1 cellular context compared by ENCODE assay signal in genomic region chr11:62880803-62881578, GRCh38.
A peak's percentile ranks its signal among the peaks of the same experiment; 100 is the strongest.
TF ChIP-seq lines count a peak whose summit lies in the region.

SLC3A2 (plus strand) TSS chr11:62880896; CDS start chr11:62881024, 128 bp downstream.

TF ChIP-seq in K562, 482 proteins besides CTCF, POLR2A, EP300 and RAD21 (continued from another document and continues in another):
- TF ChIP-seq SOX6 (IDR thresholded peaks at IDR 0.05) (no peak), SIN3B (IDR thresholded peaks at IDR 0.05; ENCODE audit: low read depth) (peak; percentile 69), ZNF408 (CRISPR knock-in tag; IDR thresholded peaks at IDR 0.05; ENCODE audit: low read depth) (no peak), ZFPM2 (CRISPR knock-in tag; IDR thresholded peaks at IDR 0.05) (0 out of 2 replicates have a peak, but pooled peaks have one; percentile 44), TRIM24 (IDR thresholded peaks at IDR 0.05) (no peak), SNRNP70 (optimal IDR thresholded peaks at IDR 0.05; ENCODE audit: low read depth, low read length) (no peak), TARDBP (IDR thresholded peaks at IDR 0.05) (no peak; the same call in none of the 2 replicates), COPS2 (conservative IDR thresholded peaks at IDR 0.05) (no peak), HLTF (IDR thresholded peaks at IDR 0.05) (0 out of 2 replicates have a peak, but pooled peaks have one; percentile 35), RB1 (IDR thresholded peaks at IDR 0.05; ENCODE audit: low read depth) (peak; percentile 81), XRCC5 (IDR thresholded peaks at IDR 0.05; ENCODE audit: low read depth, low read length) (peak; percentile 67; the same call in 1 of the 2 replicates), PHB (CRISPR knock-in tag; IDR thresholded peaks at IDR 0.05) (peak; percentile 97), RBM22 (IDR thresholded peaks at IDR 0.05; ENCODE audit: low read depth, low read length, poor library complexity, severe bottlenecking) (peak; percentile 95), ZBTB26 (CRISPR knock-in tag; IDR thresholded peaks at IDR 0.05) (0 out of 2 replicates have a peak, but pooled peaks have one; percentile 47), TRIM25 (IDR thresholded peaks at IDR 0.05; ENCODE audit: borderline replicate concordance) (no peak), HNRNPUL1 (IDR thresholded peaks at IDR 0.05; ENCODE audit: low read length) (no peak), CREB3 (tag; conservative IDR thresholded peaks at IDR 0.05; ENCODE audit: low read depth) (no peak; the same call in 1 of the 2 replicates), E2F5 (CRISPR knock-in tag; IDR thresholded peaks at IDR 0.05) (peak; percentile 90), SRSF1 (IDR thresholded peaks at IDR 0.05; ENCODE audit: low read depth, low read length) (peak; percentile 84; the same call in 1 of the 2 replicates), ZNF146 (CRISPR knock-in tag; IDR thresholded peaks at IDR 0.05; ENCODE audit: unreplicated experiment) (no peak), MTA2 (IDR thresholded peaks at IDR 0.05; ENCODE audit: low read depth) (no peak), DPF2 (IDR thresholded peaks at IDR 0.05) (no peak), ZNF263 (CRISPR knock-in tag; IDR thresholded peaks at IDR 0.05; ENCODE audit: borderline replicate concordance) (peak; percentile 52; the same call in 1 of the 2 replicates), HEY1 (CRISPR knock-in tag; IDR thresholded peaks at IDR 0.05; ENCODE audit: borderline replicate concordance) (peak; percentile 90; the same call in 1 of the 2 replicates), SMARCC2 (IDR thresholded peaks at IDR 0.05; ENCODE audit: low read depth) (no peak), PHF8 (IDR thresholded peaks at IDR 0.05; ENCODE audit: borderline replicate concordance, low read length) (peak; percentile 90), ZNF280B (CRISPR knock-in tag; IDR thresholded peaks at IDR 0.05) (no peak), ZNF778 (CRISPR knock-in tag; IDR thresholded peaks at IDR 0.05) (no peak), TAF1 (IDR thresholded peaks at IDR 0.05; ENCODE audit: control insufficient read depth, extremely low read depth, insufficient read depth, low read length, severe bottlenecking) (peak; percentile 97), TSHZ1 (CRISPR knock-in tag; IDR thresholded peaks at IDR 0.05) (no peak), POLR2B (IDR thresholded peaks at IDR 0.05; ENCODE audit: low read depth, partially characterized antibody) (peak; percentile 99), HMGXB4 (CRISPR knock-in tag; IDR thresholded peaks at IDR 0.05) (peak; percentile 94), SRSF9 (IDR thresholded peaks at IDR 0.05; ENCODE audit: borderline replicate concordance, low read depth, low read length) (no peak), SMAD3 (CRISPR knock-in tag; conservative IDR thresholded peaks at IDR 0.05) (0 out of 2 replicates have a peak, but pooled peaks have one; percentile 11), PRMT5 (CRISPR knock-in tag; IDR thresholded peaks at IDR 0.05) (peak; percentile 54; the same call in 1 of the 2 replicates), RBM34 (IDR thresholded peaks at IDR 0.05; ENCODE audit: borderline replicate concordance, insufficient read depth, low read length) (no peak), EWSR1 (IDR thresholded peaks at IDR 0.05; ENCODE audit: borderline replicate concordance, low read depth, partially characterized antibody) (no peak), ZNF140 (CRISPR knock-in tag; IDR thresholded peaks at IDR 0.05) (no peak), ZNF24 (IDR thresholded peaks at IDR 0.05) (0 out of 2 replicates have a peak, but pooled peaks have one; percentile 33), ZBTB33 (CRISPR knock-in tag; IDR thresholded peaks at IDR 0.05) (no peak), PREB (CRISPR knock-in tag; IDR thresholded peaks at IDR 0.05) (no peak), TSC22D4 (tag; IDR thresholded peaks at IDR 0.05) (no peak), ELF2 (CRISPR knock-in tag; IDR thresholded peaks at IDR 0.05) (no peak), RNF2 (IDR thresholded peaks at IDR 0.05) (peak; percentile 52; the same call in 1 of the 2 replicates), THAP12 (CRISPR knock-in tag; IDR thresholded peaks at IDR 0.05) (peak; percentile 78), FOXA1 (IDR thresholded peaks at IDR 0.05; ENCODE audit: borderline replicate concordance) (no peak), CCNT2 (IDR thresholded peaks at IDR 0.05; ENCODE audit: borderline replicate concordance, extremely low read depth, insufficient read length, low read depth, low read length) (peak; percentile 90), CREBBP (IDR thresholded peaks at IDR 0.05; ENCODE audit: low read depth, low read length) (no peak), KDM1A (IDR thresholded peaks at IDR 0.05) (no peak)
